8 cellular contexts compared by ENCODE assay signal in the genomic region with DNA sequence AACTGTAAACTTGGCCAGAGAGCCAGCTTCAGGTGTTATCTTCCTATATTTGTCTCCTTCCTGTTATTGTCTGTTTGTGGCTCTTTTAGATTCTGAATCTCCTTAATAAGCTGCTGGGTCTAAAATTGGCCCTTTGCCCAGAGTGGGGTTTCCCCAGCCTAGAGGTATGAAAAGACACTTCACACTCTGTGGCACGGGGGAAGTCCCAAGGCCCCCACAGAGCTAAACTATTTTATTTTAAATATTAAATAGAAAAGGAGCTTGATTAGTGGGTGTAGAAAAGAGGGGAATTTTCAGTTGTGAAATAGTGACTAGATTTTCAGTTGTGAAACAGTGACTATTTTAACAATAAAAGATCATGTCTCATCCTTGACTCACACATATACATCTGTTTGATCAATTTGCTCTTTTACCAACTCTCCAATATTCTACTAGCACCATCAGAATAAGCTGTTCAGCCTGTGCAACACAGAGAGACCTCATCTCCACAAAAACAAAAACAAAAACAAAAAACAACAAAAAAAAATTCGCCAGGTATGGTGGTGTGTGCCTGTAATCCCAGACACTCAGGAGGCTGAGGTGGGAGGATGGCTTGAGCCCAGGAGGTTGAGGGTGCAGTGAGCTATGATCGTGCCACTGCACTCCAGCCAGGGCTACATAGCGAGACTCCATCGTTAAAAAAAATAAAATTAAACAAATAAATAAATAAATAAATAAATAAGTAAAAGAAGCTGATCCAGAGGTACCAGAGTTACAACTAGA. TPM values are rescaled to one million over a fixed set of nuclear protein-coding genes. Genes with fewer than 3 reads are reported as not detected.
DNase-seq lines count a peak whose midpoint lies in the region; ATAC-seq and TF ChIP-seq lines count a peak whose summit lies in the region.

No MANE protein-coding gene starts in this region.

- H3K27me3 ChIP-seq in esophagus squamous epithelium, result peaks cover 0 to 14% (median 0%) of the 10 kb centered on the region in 4 donors

- intact Hi-C loops in esophagus squamous epithelium (cut with DNase I), result no loop called here

- H3K9me3 Mint-ChIP-seq in HFFc6, result peaks cover 5% of the 10 kb centered on the region

- H3K27ac ChIP-seq in esophagus squamous epithelium, result no peak overlapping the region

- no peaks in the 10 kb centered on the region for H3K9me3 ChIP-seq in esophagus squamous epithelium

- 76 to 77% methylated on average over 5 of the region's 5 CpGs for WGBS in esophagus squamous epithelium, 2 donors

- H3K4me1 Mint-ChIP-seq in HFFc6 (ENCODE audit: low read depth), result no peaks in the 10 kb centered on the region

- peaks cover under 1% of the 10 kb centered on the region; the same call in 1 of the 2 replicates for H3K36me3 Mint-ChIP-seq in HFFc6 (ENCODE audit: low read depth)

- no peaks in the 10 kb centered on the region for H3K36me3 ChIP-seq in esophagus squamous epithelium

- TF ChIP-seq CTCF in HFFc6 (IDR thresholded peaks at IDR 0.05), result no peak
- no peak for TF ChIP-seq CTCF in esophagus squamous epithelium (IDR thresholded peaks at IDR 0.05)

- no peaks in the 10 kb centered on the region for H3K4me1 ChIP-seq in esophagus squamous epithelium

- peaks cover 7% of the 10 kb centered on the region for H3K27me3 Mint-ChIP-seq in HFFc6 (ENCODE audit: insufficient read depth)

- DNase-seq in ELR (ENCODE audit: low read depth), result peak; percentile 38
- peak; percentile 8 for DNase-seq in NK-92 (lab: John Stamatoyannopoulos, UW; ENCODE audit: unreplicated experiment)
- peak; percentile 87 for DNase-seq in activated gamma-delta T cell treated with anti-CD3 and anti-CD28 coated beads, Interleukin-2, amount 50 U/mL, for 16 hours (ENCODE audit: low read depth)
- peak; percentile 71 to 81 for DNase-seq in stimulated activated CD4-positive, alpha-beta T cell treated with anti-CD3 and anti-CD28 coated beads, Interleukin-1b, Interleukin-23, amount 100 ng/mL, for 4 hours (ENCODE audit: low read depth in 2 of 2)
- DNase-seq in HFFc6, result no peak
- no peak for DNase-seq in hepatic stellate cell (ENCODE audit: low spot score)
- DNase-seq in esophagus squamous epithelium (lab: John Stamatoyannopoulos, UW), result no peak

- H3K27ac Mint-ChIP-seq in HFFc6, result no peak overlapping the region

- H3K4me3 Mint-ChIP-seq in HFFc6, result no peak overlapping the region

- peak; percentile 98 for ATAC-seq in GM21786 (IDR thresholded peaks at IDR 0.05; ENCODE audit: unreplicated experiment)

- no peak for TF ChIP-seq POLR2A in esophagus squamous epithelium (IDR thresholded peaks at IDR 0.05)

- H3K4me3 ChIP-seq in esophagus squamous epithelium, result no peak overlapping the region

RNA-seq across cellular contexts. Expression of a gene that starts 24.9 kb away (rescaled TPM):
- 10 to 100 TPM; 13.7 to 19.2 (median 16.5) TPM for total RNA-seq in HFFc6 (2021; fragmentation: NEBNext Ultra II Directional; extraction: Animal tissue kit (Norgen Biotek cat#: 25700))
- total RNA-seq in esophagus squamous epithelium, result 10 to 100 TPM in 3 of 4 donors, 1 to 10 TPM in 1; 10.0 to 16.0 (median 13.8) TPM

RNA-seq across cellular contexts. Expression of a gene that starts 36.5 kb away (rescaled TPM):
- total RNA-seq in HFFc6 (2021; fragmentation: NEBNext Ultra II Directional; extraction: Animal tissue kit (Norgen Biotek cat#: 25700)), result under 1 TPM; 0.13 to 0.64 (median 0.26) TPM
- total RNA-seq in esophagus squamous epithelium, result under 1 TPM; under 0.01 to 0.62 (median 0.48) TPM

Comparison
In these comparisons a context has a peak if more than half of its experiments do, and no peak if none do; other contexts are left out.
1. DNase-seq: peak in ELR (single experiment), NK-92 (single experiment), activated gamma-delta T cell treated with anti-CD3 and anti-CD28 coated beads, Interleukin-2, amount 50 U/mL, for 16 hours (single experiment) and stimulated activated CD4-positive, alpha-beta T cell treated with anti-CD3 and anti-CD28 coated beads, Interleukin-1b, Interleukin-23, amount 100 ng/mL, for 4 hours (2 of 2); none in HFFc6 (single experiment), hepatic stellate cell (single experiment) and esophagus squamous epithelium (single experiment).